Comparison of ENCODE assay signal across 1 cellular context in the genomic region with DNA sequence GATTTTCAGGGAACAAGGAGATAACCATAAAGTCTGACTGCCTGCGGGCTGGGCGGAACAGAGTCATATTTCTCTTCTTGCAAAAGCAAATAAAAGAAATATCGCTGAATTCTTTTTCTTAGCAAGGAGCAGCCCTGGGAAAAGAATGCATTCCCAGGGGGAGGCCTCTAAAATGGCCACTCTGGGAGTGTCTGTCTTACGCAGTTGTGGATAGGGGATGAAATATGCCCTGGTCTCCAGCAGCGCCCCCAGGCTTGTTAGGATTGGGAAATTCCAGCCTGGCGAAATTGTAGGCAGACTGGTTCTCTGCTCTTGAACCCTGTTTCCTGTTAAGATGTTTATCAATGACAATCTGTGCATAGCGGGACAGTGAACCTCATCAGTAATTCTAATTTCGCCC.
TF ChIP-seq lines count a peak whose summit lies in the region.

No MANE protein-coding gene starts in this region.

TF ChIP-seq in HCT116, 20 proteins besides CTCF, POLR2A, EP300 and RAD21:
- TF ChIP-seq, protein P1, sequence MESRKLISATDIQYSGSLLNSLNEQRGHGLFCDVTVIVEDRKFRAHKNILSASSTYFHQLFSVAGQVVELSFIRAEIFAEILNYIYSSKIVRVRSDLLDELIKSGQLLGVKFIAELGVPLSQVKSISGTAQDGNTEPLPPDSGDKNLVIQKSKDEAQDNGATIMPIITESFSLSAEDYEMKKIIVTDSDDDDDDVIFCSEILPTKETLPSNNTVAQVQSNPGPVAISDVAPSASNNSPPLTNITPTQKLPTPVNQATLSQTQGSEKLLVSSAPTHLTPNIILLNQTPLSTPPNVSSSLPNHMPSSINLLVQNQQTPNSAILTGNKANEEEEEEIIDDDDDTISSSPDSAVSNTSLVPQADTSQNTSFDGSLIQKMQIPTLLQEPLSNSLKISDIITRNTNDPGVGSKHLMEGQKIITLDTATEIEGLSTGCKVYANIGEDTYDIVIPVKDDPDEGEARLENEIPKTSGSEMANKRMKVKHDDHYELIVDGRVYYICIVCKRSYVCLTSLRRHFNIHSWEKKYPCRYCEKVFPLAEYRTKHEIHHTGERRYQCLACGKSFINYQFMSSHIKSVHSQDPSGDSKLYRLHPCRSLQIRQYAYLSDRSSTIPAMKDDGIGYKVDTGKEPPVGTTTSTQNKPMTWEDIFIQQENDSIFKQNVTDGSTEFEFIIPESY (IDR thresholded peaks at IDR 0.05; ENCODE audit: extremely low read depth, insufficient replicate concordance, low read length): no peak
- peak; percentile 43; the same call in 1 of the 2 replicates for TF ChIP-seq CBX3 (IDR thresholded peaks at IDR 0.05; ENCODE audit: low read depth)
- no peak for TF ChIP-seq EZH2 (IDR thresholded peaks at IDR 0.05)
- no peak for TF ChIP-seq SRF (IDR thresholded peaks at IDR 0.05; ENCODE audit: low read depth)
- no peak for TF ChIP-seq EZH2phosphoT487 (IDR thresholded peaks at IDR 0.05; ENCODE audit: borderline replicate concordance)
TF ChIP-seq in HCT116: peak in this region for 1.
